ENCODE assay signal across 12 cellular contexts in genomic region chr3:7340795-7341194, GRCh38.
"Had no signal": no experiment of that assay in that cellular context is flagged by ENCODE, and none has a peak within 500 bp of the region (broad histone marks: within the 10 kb centered on the region; RNA-seq: fewer than 3 reads in every experiment).

No MANE protein-coding gene starts in this region.

- H3K9me3 ChIP-seq: thyroid gland had no signal

- H3K27ac ChIP-seq: foreskin keratinocyte, skin epidermis, WERI-Rb-1 had no signal

- H3K4me3 ChIP-seq: skin epidermis, thyroid gland had no signal

- DNase-seq: activated CD4-positive, alpha-beta T cell treated with anti-CD3 and anti-CD28 coated beads for 48 hours; activated CD8-positive, alpha-beta memory T cell treated with anti-CD3 and anti-CD28 coated beads, Interleukin-2, amount 50 U/mL, for 48 hours; activated CD8-positive, alpha-beta T cell treated with anti-CD3 and anti-CD28 coated beads, Interleukin-2, amount 10 ng/mL, durations not matched to agents 7 days and 5 days; activated naive CD4-positive, alpha-beta T cell treated with anti-CD3 and anti-CD28 coated beads for 36 hours; cerebellar nuclear complex; head of caudate nucleus; T1000; thyroid gland; WERI-Rb-1 had no signal

- H3K36me3 ChIP-seq: thyroid gland, WERI-Rb-1 had no signal

- H3K4me1 ChIP-seq: foreskin keratinocyte had no signal

- H3K27me3 ChIP-seq: foreskin keratinocyte, thyroid gland had no signal

- ATAC-seq: activated CD8-positive, alpha-beta T cell treated with anti-CD3 and anti-CD28 coated beads, Interleukin-2, amount 10 ng/mL, durations not matched to agents 7 days and 5 days; esophagus mucosa; foreskin keratinocyte had no signal
